8 cellular contexts compared by ENCODE assay signal in the genomic region with DNA sequence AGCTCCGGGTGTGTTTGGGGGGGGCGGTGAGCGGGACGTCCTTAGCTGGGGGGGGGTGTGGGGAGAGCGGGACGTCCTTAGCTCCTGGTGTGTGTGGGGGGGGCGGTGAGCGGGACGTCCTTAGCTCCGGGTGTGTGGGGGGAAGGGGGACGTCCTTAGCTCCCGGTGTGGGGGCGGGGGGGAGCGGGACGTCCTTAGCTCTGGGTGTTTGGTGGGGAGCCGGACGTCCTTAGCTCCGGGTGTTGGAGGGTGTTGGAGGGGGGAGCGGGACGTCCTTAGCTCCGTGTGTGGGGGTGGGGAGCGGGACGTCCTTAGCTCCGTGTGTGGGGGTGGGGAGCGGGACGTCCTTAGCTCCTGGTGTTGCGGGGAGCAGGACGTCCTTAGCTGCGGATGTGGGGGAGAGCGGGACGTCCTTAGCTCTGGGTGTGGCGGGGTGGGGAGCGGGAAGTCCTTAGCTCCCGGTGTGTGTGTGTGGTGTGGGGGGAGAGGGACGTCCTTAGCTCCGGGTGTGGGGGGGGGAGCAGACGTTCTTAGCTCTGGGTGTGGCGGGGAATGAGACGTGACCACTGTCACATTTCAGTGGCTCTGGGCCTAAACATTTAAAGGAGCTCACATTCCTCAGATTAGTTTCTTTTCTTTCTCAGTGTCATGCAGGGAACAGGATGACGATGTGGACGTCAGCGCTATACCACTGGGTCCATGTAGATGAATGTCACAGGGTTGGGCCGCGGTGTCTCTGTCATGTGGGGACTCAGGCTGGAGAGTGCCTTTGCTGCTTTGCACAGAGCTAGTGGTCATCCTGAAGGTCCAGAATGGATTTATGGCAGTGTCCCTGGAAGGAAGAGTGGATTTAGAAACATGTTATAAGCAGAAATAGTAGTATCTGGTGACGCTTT. TPM values are rescaled to one million over a fixed set of nuclear protein-coding genes. Genes with fewer than 3 reads are reported as not detected.
DNase-seq lines count a peak whose midpoint lies in the region; ATAC-seq, FAIRE-seq and TF ChIP-seq lines count a peak whose summit lies in the region.

No MANE protein-coding gene starts in this region.

- H3K27ac Mint-ChIP-seq in activated naive CD4-positive, alpha-beta T cell treated with anti-CD3 and anti-CD28 coated beads for 36 hours, result peak overlapping the region; percentile 91

- H3K27me3 ChIP-seq in vagina, result no peaks in the 10 kb centered on the region

- peak overlapping the region; percentile 90 for H3K27ac ChIP-seq in vagina

- TF ChIP-seq POLR2A in vagina (IDR thresholded peaks at IDR 0.05), result no peak

- TF ChIP-seq CTCF in GM12875 (IDR thresholded peaks at IDR 0.05; ENCODE audit: borderline replicate concordance, insufficient read depth, low read depth, low read length) (no peak), vagina (IDR thresholded peaks at IDR 0.05) (no peak)

- DNase-seq in NCI-H748 (lab: John Stamatoyannopoulos, UW; ENCODE audit: unreplicated experiment), result peak; percentile 69
- peak; percentile 72 for DNase-seq in activated naive CD4-positive, alpha-beta T cell treated with anti-CD3 and anti-CD28 coated beads for 36 hours
- DNase-seq in frontal cortex (ENCODE audit: low spot score in 2 of 2), result peak; percentile 43 to 62
- DNase-seq in occipital lobe (lab: John Stamatoyannopoulos, UW), result peak; percentile 54
- no peak for DNase-seq in vagina (ENCODE audit: extremely low spot score in 2 of 2)
- no peak for DNase-seq in hippocampal formation (lab: John Stamatoyannopoulos, UW)

- peak; percentile 40 for ATAC-seq in HG02759 (IDR thresholded peaks at IDR 0.05; ENCODE audit: unreplicated experiment)

- intact Hi-C loops in activated naive CD4-positive, alpha-beta T cell treated with anti-CD3 and anti-CD28 coated beads for 36 hours (cut with micrococcal nuclease), result loop anchor here (1.0 to 5.0 kb wide), 2 partner anchors 35 to 93 kb away; partner anchors contain the start of gene ESYT2
- intact Hi-C loops in vagina (cut with DNase I), result loop anchor here (10.0 kb wide), 1 partner anchor 159 kb away; the partner anchor contains the start of gene NCAPG2

- no peaks in the 10 kb centered on the region for H3K27me3 Mint-ChIP-seq in activated naive CD4-positive, alpha-beta T cell treated with anti-CD3 and anti-CD28 coated beads for 36 hours (ENCODE audit: low read depth)

- FAIRE-seq in frontal cortex (lab: Jason Lieb, UNC), result no peak

- H3K4me3 Mint-ChIP-seq in activated naive CD4-positive, alpha-beta T cell treated with anti-CD3 and anti-CD28 coated beads for 36 hours, result peak overlapping the region; percentile 78

- H3K9me3 Mint-ChIP-seq in activated naive CD4-positive, alpha-beta T cell treated with anti-CD3 and anti-CD28 coated beads for 36 hours, result no peaks in the 10 kb centered on the region

- H3K36me3 ChIP-seq in vagina, result no peaks in the 10 kb centered on the region

- peaks cover 32% of the 10 kb centered on the region for H3K4me1 ChIP-seq in vagina

- CTCF ChIA-PET in activated naive CD4-positive, alpha-beta T cell treated with anti-CD3 and anti-CD28 coated beads for 36 hours (lab: Charles Lee), result interaction anchor here (0.6 to 1.6 kb wide), 11 partner anchors 13 to 113 kb away, joined by 3 to 11 read pairs (median 3); no protein-coding TSS in a partner anchor

- no peaks in the 10 kb centered on the region for H3K36me3 Mint-ChIP-seq in activated naive CD4-positive, alpha-beta T cell treated with anti-CD3 and anti-CD28 coated beads for 36 hours (ENCODE audit: low read depth)

- H3K9me3 ChIP-seq in vagina, result no peaks in the 10 kb centered on the region

- peaks cover 40% of the 10 kb centered on the region for H3K4me1 Mint-ChIP-seq in activated naive CD4-positive, alpha-beta T cell treated with anti-CD3 and anti-CD28 coated beads for 36 hours (ENCODE audit: low read depth)

- H3K4me3 ChIP-seq in GM12875 (ENCODE audit: low read depth, low read length) (peak overlapping the region; percentile 46), vagina (peak overlapping the region; percentile 54 to 64)

RNA-seq across cellular contexts. Expression of gene DYNC2I1, which starts 7.5 kb away (rescaled TPM):
- 1 to 10 TPM; 8.0 to 8.5 TPM for total RNA-seq in activated naive CD4-positive, alpha-beta T cell treated with anti-CD3 and anti-CD28 coated beads for 36 hours
- total RNA-seq in frontal cortex, result 10.6 TPM
- 12.5 TPM for total RNA-seq in occipital lobe
- total RNA-seq in vagina, result 22.3 TPM

RNA-seq across cellular contexts. Expression of gene ESYT2, which starts 34.5 kb away (rescaled TPM):
- total RNA-seq in activated naive CD4-positive, alpha-beta T cell treated with anti-CD3 and anti-CD28 coated beads for 36 hours, result 10 to 100 TPM; 41.7 to 44.3 TPM
- total RNA-seq in frontal cortex (79.1 TPM), occipital lobe (125 TPM), vagina (82.5 TPM)

Comparison
In these comparisons a context has a peak if more than half of its experiments do, and no peak if none do; other contexts are left out.
1. DNase-seq: peak in NCI-H748 (single experiment), activated naive CD4-positive, alpha-beta T cell treated with anti-CD3 and anti-CD28 coated beads for 36 hours (single experiment), frontal cortex (2 of 2) and occipital lobe (single experiment); none in vagina (0 of 2) and hippocampal formation (0 of 2).